In genomic region chr17:79917902-79918484, GRCh38 we compare ENCODE assay signal across 17 cellular contexts.
DNase-seq lines count a peak whose midpoint lies in the region; ATAC-seq and TF ChIP-seq lines count a peak whose summit lies in the region.
"Had no signal": no experiment of that assay in that cellular context is flagged by ENCODE, and none has a peak within 500 bp of the region (broad histone marks: within the 10 kb centered on the region; RNA-seq: fewer than 3 reads in every experiment).

No MANE protein-coding gene starts in this region.

- no peaks in the 10 kb centered on the region for H4K20me1 ChIP-seq in OCI-LY3 (ENCODE audit: insufficient read depth, low read length)
- peaks cover 4% of the 10 kb centered on the region for H4K20me1 ChIP-seq in osteoblast (ENCODE audit: insufficient read depth, low read length)

- ATAC-seq in GM18517 (IDR thresholded peaks at IDR 0.05; ENCODE audit: unreplicated experiment), result no peak
- ATAC-seq: HCT116 had no signal

- no peak for TF ChIP-seq POLR2A in adrenal gland (IDR thresholded peaks at IDR 0.05)

- H3K27me3 ChIP-seq in OCI-LY3 (ENCODE audit: low read depth, low read length), result no peaks in the 10 kb centered on the region
- H3K27me3 ChIP-seq in endodermal cell (ENCODE audit: control insufficient read depth, insufficient read depth, low read length, poor library complexity, severe bottlenecking), result no peaks in the 10 kb centered on the region
- peaks cover 26% of the 10 kb centered on the region for H3K27me3 ChIP-seq in osteoblast (ENCODE audit: insufficient read depth, low read length)
- peaks cover 6% of the 10 kb centered on the region for H3K27me3 ChIP-seq in adrenal gland
- H3K27me3 ChIP-seq: BE2C, Peyer's patch had no signal

- H3K9me3 Mint-ChIP-seq in endodermal cell, result no peaks in the 10 kb centered on the region
- H3K9me3 Mint-ChIP-seq: CD4-positive, alpha-beta memory T cell had no signal

- no peak for TF ChIP-seq CTCF in OCI-LY3 (IDR thresholded peaks at IDR 0.05; ENCODE audit: low read depth, low read length)
- TF ChIP-seq CTCF in endodermal cell (conservative IDR thresholded peaks at IDR 0.05), result no peak
- TF ChIP-seq CTCF in osteoblast (IDR thresholded peaks at IDR 0.05; ENCODE audit: extremely low read depth, low read depth, low read length), result no peak
- TF ChIP-seq CTCF in adrenal gland (IDR thresholded peaks at IDR 0.05), result no peak

- H3K79me2 ChIP-seq in OCI-LY3 (ENCODE audit: low read length) (peaks cover 18% of the 10 kb centered on the region), osteoblast (ENCODE audit: insufficient read depth, low read length) (no peaks in the 10 kb centered on the region)

- H3K9ac ChIP-seq in OCI-LY3 (ENCODE audit: low read length), result peak overlapping the region; percentile 92; the same call in 1 of the 2 replicates
- no peak overlapping the region for H3K9ac ChIP-seq in endodermal cell (ENCODE audit: extremely low read depth, low read length, poor library complexity, severe bottlenecking)

- H3K27ac ChIP-seq in OCI-LY3 (ENCODE audit: low read length), result peak overlapping the region; percentile 98
- no peak overlapping the region for H3K27ac ChIP-seq in endodermal cell (ENCODE audit: low read depth, low read length)
- H3K27ac ChIP-seq in osteoblast (ENCODE audit: low read depth, low read length), result no peak overlapping the region
- no peak overlapping the region for H3K27ac ChIP-seq in adrenal gland

- H3K4me1 Mint-ChIP-seq in endodermal cell, result no peaks in the 10 kb centered on the region

- H3K4me1 ChIP-seq in OCI-LY3 (ENCODE audit: low read length) (peaks cover 82% of the 10 kb centered on the region), endodermal cell (ENCODE audit: control insufficient read depth, insufficient read depth, low read length) (no peaks in the 10 kb centered on the region), osteoblast (ENCODE audit: insufficient read depth, low read length) (peaks cover 12% of the 10 kb centered on the region), adrenal gland (replicated peaks in 1 of 2) (peaks cover 3 to 8% of the 10 kb centered on the region in 2 donors)

- H3K4me3 ChIP-seq in OCI-LY3 (ENCODE audit: low read length) (peak overlapping the region; percentile 73; the same call in 1 of the 2 replicates), endodermal cell (ENCODE audit: low read length) (no peak overlapping the region), osteoblast (ENCODE audit: insufficient read depth, low read length) (no peak overlapping the region), adrenal gland (no peak overlapping the region)
- H3K4me3 ChIP-seq: Peyer's patch had no signal

- H2AFZ ChIP-seq in OCI-LY3 (ENCODE audit: low read depth, low read length) (no peak overlapping the region), osteoblast (ENCODE audit: low read length) (no peak overlapping the region)

- peaks cover 2% of the 10 kb centered on the region for H3K27me3 Mint-ChIP-seq in endodermal cell (ENCODE audit: insufficient read depth)

- no peak overlapping the region for H3K4me3 Mint-ChIP-seq in endodermal cell
- H3K4me3 Mint-ChIP-seq: CD4-positive, alpha-beta memory T cell had no signal

- H3K36me3 ChIP-seq in OCI-LY3 (replicated peaks; ENCODE audit: low read depth, low read length) (peaks cover 4% of the 10 kb centered on the region), endodermal cell (ENCODE audit: control insufficient read depth, insufficient read depth, low read length) (no peaks in the 10 kb centered on the region), osteoblast (ENCODE audit: insufficient read depth, low read length) (no peaks in the 10 kb centered on the region), adrenal gland (replicated peaks in 1 of 2) (no peaks in the 10 kb centered on the region)
- H3K36me3 ChIP-seq: BE2C, Peyer's patch had no signal

- no peaks in the 10 kb centered on the region for H3K9me3 ChIP-seq in OCI-LY3 (ENCODE audit: insufficient read depth, low read length)
- no peaks in the 10 kb centered on the region for H3K9me3 ChIP-seq in endodermal cell (ENCODE audit: control insufficient read depth, low read length)
- no peaks in the 10 kb centered on the region for H3K9me3 ChIP-seq in osteoblast (ENCODE audit: low read depth, low read length)
- H3K9me3 ChIP-seq in adrenal gland (replicated peaks in 1 of 3), result no peaks in the 10 kb centered on the region
- H3K9me3 ChIP-seq: BE2C, Peyer's patch had no signal

- intact Hi-C loops in adrenal gland (cut with DNase I), result loop anchor here (5.0 kb wide), 2 partner anchors 126 to 136 kb away; no protein-coding TSS in a partner anchor

- DNase-seq in endodermal cell (peak; percentile 50), osteoblast (ENCODE audit: insufficient read length, low spot score, missing footprints) (peak; percentile 57), islet precursor cell (no peak), NCI-H446 (lab: John Stamatoyannopoulos, UW) (no peak), adrenal gland (no peak)
- DNase-seq: BE2C; CD4-positive, alpha-beta memory T cell; DMS79; KBM-7; NCI-H1092 treated with DMSO at 0.1 percent for 48 hours; NCI-H2081 treated with DMSO at 0.1 percent for 48 hours; NCI-H524; SHP77 treated with DMSO at 0.1 percent for 48 hours had no signal

- peak overlapping the region; percentile 89 for H3K4me2 ChIP-seq in OCI-LY3 (ENCODE audit: low read length)
- no peak overlapping the region for H3K4me2 ChIP-seq in osteoblast (ENCODE audit: insufficient read depth, low read length)

- WGBS in endodermal cell (ENCODE audit: insufficient coverage in 1 of 2, insufficient read length in 1 of 2), 2 experiments, result 93 to 96% methylated on average over 9 to 14 of the region's 14 CpGs
- 83 to 93% (median 89%) methylated on average over 7 to 14 of the region's 14 CpGs for WGBS in adrenal gland, 4 donors

- no peak overlapping the region for H3K27ac Mint-ChIP-seq in endodermal cell
- H3K27ac Mint-ChIP-seq: CD4-positive, alpha-beta memory T cell had no signal

- H3K36me3 Mint-ChIP-seq in endodermal cell (ENCODE audit: low read depth), result no peaks in the 10 kb centered on the region
- H3K36me3 Mint-ChIP-seq: CD4-positive, alpha-beta memory T cell had no signal

Comparison
In these comparisons a context has a peak if more than half of its experiments do, and no peak if none do; other contexts are left out.
1. DNase-seq: peak in endodermal cell (single experiment) and osteoblast (single experiment); none in islet precursor cell (single experiment), NCI-H446 (0 of 2) and adrenal gland (0 of 7).